ENCODE assay signal across 1 cellular context in the genomic region with DNA sequence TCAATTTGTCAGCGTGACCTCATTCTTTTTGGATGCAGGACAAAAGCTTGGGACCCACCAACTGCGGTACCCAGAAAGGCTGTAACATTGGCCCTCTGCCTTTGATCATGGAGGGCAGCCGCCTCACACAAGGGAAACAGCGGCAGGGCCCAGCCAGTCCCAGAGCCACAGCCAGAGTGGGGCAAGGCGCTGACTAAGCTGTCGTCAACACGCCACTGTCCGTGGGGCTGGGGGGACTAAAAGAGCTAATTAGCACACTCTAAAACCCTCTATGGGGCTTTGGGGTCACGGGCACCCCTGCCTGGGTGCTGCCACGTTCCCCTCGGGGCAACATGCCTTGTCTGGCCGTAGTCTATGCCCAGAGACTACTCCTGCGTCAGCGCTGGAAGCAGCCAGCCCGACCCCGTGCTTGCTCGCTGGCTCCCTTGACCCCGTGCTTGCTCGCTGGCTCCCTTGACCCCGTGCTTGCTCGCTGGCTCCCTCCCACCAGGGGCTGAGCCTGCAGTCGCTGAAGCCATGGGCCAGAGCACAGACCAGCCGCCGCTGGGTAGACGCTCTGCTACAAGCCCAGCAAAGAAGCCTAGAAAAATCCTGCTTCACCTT.
TF ChIP-seq lines count a peak whose summit lies in the region.

No MANE protein-coding gene starts in this region.

TF ChIP-seq in HepG2, 621 proteins besides CTCF, POLR2A, EP300 and RAD21 (continued from another document):
- TF ChIP-seq GATAD1 (CRISPR knock-in tag; IDR thresholded peaks at IDR 0.05), result no peak
TF ChIP-seq in HepG2: peak in this region for 0.
